ENCODE assay signal across 21 cellular contexts in the genomic region with DNA sequence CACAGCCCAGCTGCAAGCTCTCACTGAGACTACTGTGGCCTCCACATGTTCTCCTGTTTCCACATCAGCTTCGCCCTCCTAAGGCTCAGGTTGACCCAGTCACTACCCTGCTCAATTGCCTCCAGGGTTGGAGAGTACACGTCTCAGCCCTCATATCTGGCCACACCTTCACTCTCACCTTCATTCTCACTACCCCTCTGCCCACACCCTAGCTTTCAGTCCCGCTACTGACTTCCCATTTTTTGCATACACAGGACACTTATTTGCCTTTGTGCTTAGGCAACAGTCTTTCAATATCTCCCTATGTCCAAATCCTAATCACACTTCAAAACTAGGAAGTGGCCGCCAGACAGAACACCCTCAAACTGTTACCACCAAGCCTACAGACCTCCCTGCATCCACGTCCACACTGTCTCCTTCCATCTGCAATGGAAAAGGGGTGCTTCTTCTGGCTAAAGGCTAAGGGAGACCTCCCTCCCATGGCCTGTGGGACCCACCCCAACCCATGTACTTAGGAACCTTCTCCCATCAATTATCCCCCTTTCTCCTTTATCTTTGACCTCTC. TPM values are rescaled to one million over a fixed set of nuclear protein-coding genes. Genes with fewer than 3 reads are reported as not detected.
DNase-seq lines count a peak whose midpoint lies in the region; ATAC-seq, FAIRE-seq and TF ChIP-seq lines count a peak whose summit lies in the region.
"Had no signal": no experiment of that assay in that cellular context is flagged by ENCODE, and none has a peak within 500 bp of the region (broad histone marks: within the 10 kb centered on the region; RNA-seq: fewer than 3 reads in every experiment).

No MANE protein-coding gene starts in this region.

- CTCF ChIA-PET in GM12878 (lab: Yijun Ruan, JAX), result interaction anchor here (1.2 kb wide), 1 partner anchor 13 kb away, joined by 3 read pairs; no protein-coding TSS in a partner anchor
- CTCF ChIA-PET in activated CD8-positive, alpha-beta T cell treated with anti-CD3 and anti-CD28 coated beads, Interleukin-2, amount 10 ng/mL, durations not matched to agents 7 days and 5 days (lab: Charles Lee), result interaction anchor here (0.6 kb wide), 1 partner anchor 304 kb away, joined by 3 read pairs; no protein-coding TSS in a partner anchor

- no peaks in the 10 kb centered on the region for H3K36me3 ChIP-seq in GM12878 (ENCODE audit: control insufficient read depth in 2 of 2, insufficient read depth in 2 of 2, low read length in 1 of 2)

- H2AFZ ChIP-seq in GM12878 (ENCODE audit: control insufficient read depth, low read depth, low read length), result no peak overlapping the region

- H3K9ac ChIP-seq in GM12878 (ENCODE audit: control insufficient read depth, insufficient read depth, low read length), result no peak overlapping the region

- H3K4me1 ChIP-seq in GM12878 (ENCODE audit: control insufficient read depth, insufficient read depth, low read length), result no peaks in the 10 kb centered on the region

- POLR2A ChIA-PET in GM12878 (lab: Charles Lee), result no interaction called here
- POLR2A ChIA-PET in activated CD8-positive, alpha-beta T cell treated with anti-CD3 and anti-CD28 coated beads, Interleukin-2, amount 10 ng/mL, durations not matched to agents 7 days and 5 days (lab: Charles Lee), result no interaction called here

- no peak overlapping the region for H3K4me3 Mint-ChIP-seq in activated CD8-positive, alpha-beta T cell treated with anti-CD3 and anti-CD28 coated beads, Interleukin-2, amount 10 ng/mL, durations not matched to agents 7 days and 5 days

- no peak overlapping the region for H3K4me2 ChIP-seq in GM12878 (ENCODE audit: control insufficient read depth, insufficient read depth)

- no peak for TF ChIP-seq EP300 in GM12878 (IDR thresholded peaks at IDR 0.05; ENCODE audit: borderline replicate concordance in 1 of 2, control insufficient read depth in 1 of 2, low read depth in 2 of 2, low read length in 2 of 2)

- in situ Hi-C loops in GM12878 (cut with MboI), result no loop called here

- TF ChIP-seq POLR2A in GM12878 (IDR thresholded peaks at IDR 0.05; ENCODE audit: low read depth, low read length), result no peak

- intact Hi-C loops in GM12878 (cut with micrococcal nuclease; ENCODE audit: unreplicated experiment), result no loop called here

- H3K79me2 ChIP-seq in GM12878 (ENCODE audit: control insufficient read depth, insufficient read depth, low read length), result no peaks in the 10 kb centered on the region

- no peak for TF ChIP-seq RAD21 in GM12878 (IDR thresholded peaks at IDR 0.05; ENCODE audit: insufficient read depth, low read depth, low read length)

- H3K9me3 ChIP-seq in GM12878 (replicated peaks; ENCODE audit: control insufficient read depth, insufficient read depth, low read length), result no peaks in the 10 kb centered on the region

- H3K27me3 Mint-ChIP-seq in activated CD8-positive, alpha-beta T cell treated with anti-CD3 and anti-CD28 coated beads, Interleukin-2, amount 10 ng/mL, durations not matched to agents 7 days and 5 days (ENCODE audit: low read depth), result peaks cover 6% of the 10 kb centered on the region

- BruUV-seq in GM12878 (replicated peaks; lab: Mats Ljungman, UMichigan), result no TSS peak

- H3K27ac Mint-ChIP-seq in activated CD8-positive, alpha-beta T cell treated with anti-CD3 and anti-CD28 coated beads, Interleukin-2, amount 10 ng/mL, durations not matched to agents 7 days and 5 days, result no peak overlapping the region

- WGBS in GM12878 (ENCODE audit: insufficient coverage, insufficient replicate concordance, low lambda C conversion rate, missing lambda C conversion rate), result 18% methylated on average over 5 of the region's 5 CpGs

- no peak overlapping the region for H3K4me3 ChIP-seq in GM12878

- H3K36me3 Mint-ChIP-seq in activated CD8-positive, alpha-beta T cell treated with anti-CD3 and anti-CD28 coated beads, Interleukin-2, amount 10 ng/mL, durations not matched to agents 7 days and 5 days (ENCODE audit: low read depth), result no peaks in the 10 kb centered on the region

- SMC1A ChIA-PET in GM12878 (lab: Charles Lee; ENCODE audit: uncharacterized antibody, unreplicated experiment), result no interaction called here

- H4K20me1 ChIP-seq in GM12878 (ENCODE audit: control insufficient read depth, insufficient read depth), result no peaks in the 10 kb centered on the region

- H3K27ac ChIP-seq in GM12878 (ENCODE audit: control insufficient read depth, insufficient read depth), result no peak overlapping the region

- RAD21 ChIA-PET in GM12878 (lab: Charles Lee; ENCODE audit: unreplicated experiment), result no interaction called here

- no peaks in the 10 kb centered on the region; a peak in 3 of 4 replicates for H3K27me3 ChIP-seq in GM12878 (replicated peaks in 1 of 2; ENCODE audit: control insufficient read depth in 2 of 2, insufficient read depth in 2 of 2, low read length in 1 of 2)

- H3K9me3 Mint-ChIP-seq in activated CD8-positive, alpha-beta T cell treated with anti-CD3 and anti-CD28 coated beads, Interleukin-2, amount 10 ng/mL, durations not matched to agents 7 days and 5 days (ENCODE audit: insufficient read depth), result no peaks in the 10 kb centered on the region

- no peaks in the 10 kb centered on the region for H3K4me1 Mint-ChIP-seq in activated CD8-positive, alpha-beta T cell treated with anti-CD3 and anti-CD28 coated beads, Interleukin-2, amount 10 ng/mL, durations not matched to agents 7 days and 5 days (ENCODE audit: low read depth)

- ATAC-seq in GM12878, result peak; percentile 43; the same call in 1 of the 3 replicates
- no peak for ATAC-seq in activated CD8-positive, alpha-beta T cell treated with anti-CD3 and anti-CD28 coated beads, Interleukin-2, amount 10 ng/mL, durations not matched to agents 7 days and 5 days
- no peak for ATAC-seq in left lobe of liver
- ATAC-seq: HepG2 had no signal

- TF ChIP-seq CTCF in GM12878 (IDR thresholded peaks at IDR 0.05 in 2 of 3, conservative IDR thresholded peaks at IDR 0.05 in 1 of 3; ENCODE audit: control insufficient read depth in 2 of 3, extremely low read depth in 1 of 3, insufficient read depth in 1 of 3, low read depth in 3 of 3, low read length in 3 of 3), result no peak
- no peak for TF ChIP-seq CTCF in GM20000 (IDR thresholded peaks at IDR 0.05; ENCODE audit: extremely low read depth, missing control alignments)

- DNase-seq in SIG-M5 treated with dmso at 0.1 percent for 504 hours (lab: John Stamatoyannopoulos, UW; ENCODE audit: unreplicated experiment) (peak; percentile 66), SIG-M5 (lab: John Stamatoyannopoulos, UW) (no peak), OCI-M1 (lab: John Stamatoyannopoulos, UW) (peak; percentile 42), GM12878 (ENCODE audit: low read depth, low spot score) (no peak), GM20000 (ENCODE audit: low spot score) (no peak), left lobe of liver (ENCODE audit: low spot score) (no peak)
- DNase-seq in activated CD8-positive, alpha-beta T cell treated with anti-CD3 and anti-CD28 coated beads, Interleukin-2, amount 10 ng/mL, durations not matched to agents 7 days and 5 days, result no peak
- DNase-seq in NK-92 treated with Interleukin-12 subunit alpha and Interleukin-12 subunit beta, amount 100 ng/mL, for 24 hours (lab: John Stamatoyannopoulos, UW), result no peak
- DNase-seq: 8988T, DND-41, GOT3, NCI-H1930, NCI-H2171, NCI-H446 treated with DMSO at 0.1 percent for 48 hours, SHP77 treated with DMSO at 0.1 percent for 48 hours, SW 1271 had no signal

- FAIRE-seq in GM12878 (lab: Jason Lieb, UNC), result no peak
- FAIRE-seq: G401.6, GM12891, GM18507, HepG2, RCC 7860 had no signal

TF ChIP-seq in GM12878, 131 proteins besides CTCF, POLR2A, EP300 and RAD21 (continues in another document):
- TF ChIP-seq MYB (IDR thresholded peaks at IDR 0.05; ENCODE audit: borderline replicate concordance, low read depth, low read length), result no peak

RNA-seq across cellular contexts. Expression of a gene that starts 10.9 kb away (rescaled TPM):
- 892 and 904 TPM in 2 replicates for total RNA-seq in GM12878 (2013; cell fraction: nucleolus; rRNA removed)
- total RNA-seq in GM12878 (2014; rRNA removed) (13.6 and 18.1 TPM in 2 replicates), GM12878 (2014; rRNA removed; fragmentation: Illumina TruSeq; extraction: Trizol) (27.6 and 29.9 TPM in 2 replicates), GM12878 (2021) (19.1 and 21.5 TPM in 2 replicates), left lobe of liver (1.3 TPM)
- 7.6 TPM for polyA plus RNA-seq in GM12878 (2011; ENCODE audit: low read depth)
- polyA plus RNA-seq in GM12878 (2011; rRNA removed) (45.9 and 73.0 TPM in 2 replicates), GM12878 (2014; fragmentation: Illumina TruSeq; extraction: Trizol) (18.6 and 22.9 TPM in 2 replicates), GM12878 (2014; fragmentation: Nextera tagmentation; extraction: Ambion mirVana) (10 to 100 TPM; 12.6 to 22.2 TPM), GM12878 (2014; rRNA removed) (6.5 and 13.1 TPM in 2 replicates), GM12878 (2016; fragmentation: Nextera tagmentation; extraction: Ambion mirVana) (10 to 100 TPM; 17.0 to 20.3 TPM)
- polyA plus RNA-seq in GM12878 (2011; cell fraction: cytosol; rRNA removed), result 13.7 and 23.2 TPM in 2 replicates
- 39.9 and 46.5 TPM in 2 replicates for polyA plus RNA-seq in GM12878 (2011; cell fraction: nucleus; rRNA removed)
- polyA plus RNA-seq in GM12878 (2012), result 11.9 and 15.6 TPM in 2 replicates
- 108 and 127 TPM in 2 replicates for polyA minus RNA-seq in GM12878 (2011; rRNA and poly(A)+ RNA removed)
- polyA minus RNA-seq in GM12878 (2011; cell fraction: cytosol; rRNA and poly(A)+ RNA removed), result 23.2 and 33.8 TPM in 2 replicates
- 168 and 204 TPM in 2 replicates for polyA minus RNA-seq in GM12878 (2011; cell fraction: nucleus; rRNA and poly(A)+ RNA removed)
- total RNA-seq in activated CD8-positive, alpha-beta T cell treated with anti-CD3 and anti-CD28 coated beads, Interleukin-2, amount 10 ng/mL, durations not matched to agents 7 days and 5 days, result under 1 TPM in 1 of 2 experiments, not detected in 1; 0.42 TPM

Comparison
In these comparisons a context has a peak if more than half of its experiments do, and no peak if none do; other contexts are left out.
1. DNase-seq: peak in SIG-M5 treated with dmso at 0.1 percent for 504 hours (single experiment) and OCI-M1 (single experiment); none in SIG-M5 (single experiment), GM12878 (single experiment), GM20000 (single experiment), activated CD8-positive, alpha-beta T cell treated with anti-CD3 and anti-CD28 coated beads, Interleukin-2, amount 10 ng/mL, durations not matched to agents 7 days and 5 days (single experiment), NK-92 treated with Interleukin-12 subunit alpha and Interleukin-12 subunit beta, amount 100 ng/mL, for 24 hours (single experiment) and left lobe of liver (single experiment).